In genomic region chr7:8418627-8419245, GRCh38 we compare ENCODE assay signal across 9 cellular contexts. TPM values are rescaled to one million over a fixed set of nuclear protein-coding genes. Genes with fewer than 3 reads are reported as not detected.
A peak's percentile ranks its signal among the peaks of the same experiment; 100 is the strongest.
DNase-seq lines count a peak whose midpoint lies in the region; ATAC-seq lines count a peak whose summit lies in the region.
"Had no signal": no experiment of that assay in that cellular context is flagged by ENCODE, and none has a peak within 500 bp of the region (broad histone marks: within the 10 kb centered on the region; RNA-seq: fewer than 3 reads in every experiment).

No MANE protein-coding gene starts in this region.

- no peak overlapping the region for H3K4me3 Mint-ChIP-seq in CD8-positive, alpha-beta memory T cell

- POLR2A ChIA-PET in CD8-positive, alpha-beta memory T cell (lab: Charles Lee) = no interaction called here

- no peak overlapping the region for H3K27ac Mint-ChIP-seq in CD8-positive, alpha-beta memory T cell
- H3K27ac Mint-ChIP-seq: activated naive CD4-positive, alpha-beta T cell treated with anti-CD3 and anti-CD28 coated beads, Interleukin-2, amount 50 U/mL, for 72 hours had no signal

- H3K9me3 ChIP-seq in CD8-positive, alpha-beta memory T cell (ENCODE audit: low read length) = no peaks in the 10 kb centered on the region

- CTCF ChIA-PET in CD8-positive, alpha-beta memory T cell (lab: Charles Lee) = interaction anchor here (1.3 kb wide), 1 partner anchor 14 kb away, joined by 5 read pairs; the partner anchor contains the start of gene NXPH1

- no peaks in the 10 kb centered on the region for H3K9me3 Mint-ChIP-seq in CD8-positive, alpha-beta memory T cell
- H3K9me3 Mint-ChIP-seq: activated naive CD4-positive, alpha-beta T cell treated with anti-CD3 and anti-CD28 coated beads, Interleukin-2, amount 50 U/mL, for 72 hours had no signal

- no peaks in the 10 kb centered on the region for H3K27me3 ChIP-seq in CD8-positive, alpha-beta memory T cell (ENCODE audit: insufficient read depth, low read length, poor library complexity, severe bottlenecking)

- peaks cover 3 to 5% of the 10 kb centered on the region in 2 donors for H3K27me3 Mint-ChIP-seq in CD8-positive, alpha-beta memory T cell

- H3K4me3 ChIP-seq in CD8-positive, alpha-beta memory T cell (ENCODE audit: low read length) = no peak overlapping the region

- H3K27ac ChIP-seq in CD8-positive, alpha-beta memory T cell (ENCODE audit: low read depth, low read length) = no peak overlapping the region

- H3K36me3 Mint-ChIP-seq in CD8-positive, alpha-beta memory T cell = no peaks in the 10 kb centered on the region
- H3K36me3 Mint-ChIP-seq: activated naive CD4-positive, alpha-beta T cell treated with anti-CD3 and anti-CD28 coated beads, Interleukin-2, amount 50 U/mL, for 72 hours had no signal

- H3K4me1 Mint-ChIP-seq in CD8-positive, alpha-beta memory T cell = no peaks in the 10 kb centered on the region

- H3K4me1 ChIP-seq in CD8-positive, alpha-beta memory T cell (ENCODE audit: insufficient read depth, low read length) = no peaks in the 10 kb centered on the region

- peak; percentile 90 for ATAC-seq in GM18511 (IDR thresholded peaks at IDR 0.05; ENCODE audit: unreplicated experiment)
- peak; percentile 66 for ATAC-seq in HG03045 (IDR thresholded peaks at IDR 0.05; ENCODE audit: unreplicated experiment)
- no peak for ATAC-seq in esophagus mucosa

- no peaks in the 10 kb centered on the region for H3K36me3 ChIP-seq in CD8-positive, alpha-beta memory T cell (ENCODE audit: insufficient read depth, low read length)

- DNase-seq in CD8-positive, alpha-beta memory T cell = peak; percentile 19 to 53 (median 30)
- DNase-seq in NCI-H2196 (lab: John Stamatoyannopoulos, UW; ENCODE audit: unreplicated experiment) = peak; percentile 87
- peak; percentile 45 to 50 for DNase-seq in activated CD4-positive, alpha-beta T cell treated with anti-CD3 and anti-CD28 coated beads for 4 hours
- DNase-seq in foreskin melanocyte = peak; percentile 46
- DNase-seq in renal cortical epithelial cell (ENCODE audit: low read depth) = peak; percentile 60

RNA-seq across cellular contexts. Expression of gene NXPH1, which starts 14.7 kb away (rescaled TPM):
- total RNA-seq in CD8-positive, alpha-beta memory T cell = not detected
- polyA plus RNA-seq in CD8-positive, alpha-beta memory T cell = not detected
- total RNA-seq in renal cortical epithelial cell (not detected in 2 replicates), esophagus mucosa (not detected)
- total RNA-seq: activated naive CD4-positive, alpha-beta T cell treated with anti-CD3 and anti-CD28 coated beads, Interleukin-2, amount 50 U/mL, for 72 hours had no signal

Comparison
In these comparisons a context has a peak if more than half of its experiments do, and no peak if none do; other contexts are left out.
1. DNase-seq: peak in every context shown above with its lines; median percentile 87 in NCI-H2196; 60 in renal cortical epithelial cell; 48 in activated CD4-positive, alpha-beta T cell treated with anti-CD3 and anti-CD28 coated beads for 4 hours; 46 in foreskin melanocyte; 30 in CD8-positive, alpha-beta memory T cell.